Comparison of ENCODE assay signal across 30 cellular contexts in the genomic region with DNA sequence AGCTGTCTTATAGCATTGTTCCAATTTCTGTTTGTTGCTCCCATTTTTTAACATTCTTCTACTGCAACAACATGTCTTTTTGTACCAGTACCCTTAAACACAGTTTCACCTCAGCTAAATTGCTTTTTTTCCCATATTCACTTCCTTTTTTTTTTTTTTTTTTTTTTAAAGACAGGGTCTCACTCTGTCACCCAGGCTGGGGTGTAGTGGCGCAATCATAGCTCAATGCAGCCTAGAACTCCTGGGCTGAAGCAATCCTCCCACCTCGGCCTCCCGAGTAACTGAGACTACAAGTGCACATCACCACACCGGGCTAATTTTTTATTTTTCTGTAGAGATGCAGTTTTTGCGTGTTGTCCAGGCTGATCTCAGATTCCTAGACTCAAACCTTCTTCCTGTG.
"Had no signal": no experiment of that assay in that cellular context is flagged by ENCODE, and none has a peak within 500 bp of the region (broad histone marks: within the 10 kb centered on the region; RNA-seq: fewer than 3 reads in every experiment).

No MANE protein-coding gene starts in this region.

- ATAC-seq: activated CD8-positive, alpha-beta memory T cell treated with anti-CD3 and anti-CD28 coated beads, Interleukin-2, amount 10 ng/mL, durations not matched to agents 7 days and 5 days; activated naive CD4-positive, alpha-beta T cell treated with anti-CD3 and anti-CD28 coated beads, Interleukin-2, amount 50 U/mL, for 72 hours; activated naive CD8-positive, alpha-beta T cell treated with anti-CD3 and anti-CD28 coated beads, Interleukin-2, amount 50 U/mL, for 24 hours; body of pancreas; Panc1; Right ventricle myocardium inferior; SK-N-SH treated with all-trans-retinoic acid at 6 μM for 48 hours; T-helper 17 cell had no signal

- DNase-seq: activated B cell treated with CpG ODN at 0.5 μM for 24 hours; activated CD4-positive, alpha-beta T cell treated with anti-CD3 and anti-CD28 coated beads for 1 hour; activated CD4-positive, alpha-beta T cell treated with anti-CD3 and anti-CD28 coated beads, Interleukin-2, amount 10 ng/mL, durations not matched to agents 24 days and 14 days; activated CD4-positive, alpha-beta T cell treated with anti-CD3 and anti-CD28 coated beads, Interleukin-2, amount 50 U/mL, for 48 hours; activated CD8-positive, alpha-beta memory T cell treated with anti-CD3 and anti-CD28 coated beads, Interleukin-2, amount 10 ng/mL, durations not matched to agents 7 days and 5 days; activated naive CD8-positive, alpha-beta T cell treated with anti-CD3 and anti-CD28 coated beads, Interleukin-2, amount 50 U/mL, for 24 hours; activated T-cell treated with anti-CD3 and anti-CD28 coated beads, Interleukin-2, amount 50 U/mL, for 48 hours; amniotic stem cell; body of pancreas; central memory CD4-positive, alpha-beta T cell; Karpas-422; MM.1S; NCI-H1105; NCI-H1436; NCI-H1694 treated with DMSO at 0.1 percent for 48 hours; NCI-H2029 treated with DMSO at 0.1 percent for 48 hours; NCI-H345; NCI-H510A treated with DMSO at 0.1 percent for 48 hours; NCI-H69; NK-92 treated with Interleukin-12 subunit alpha and Interleukin-12 subunit beta, amount 100 ng/mL, for 24 hours; OCI-M1; RPMI8226; T-helper 17 cell; T-helper 9 cell had no signal

- FAIRE-seq: bronchial epithelial cell, TTC549 had no signal
